ENCODE assay signal across 4 cellular contexts in genomic region chr2:110482697-110483096, GRCh38. TPM values are rescaled to one million over a fixed set of nuclear protein-coding genes. Genes with fewer than 3 reads are reported as not detected.
"Had no signal": no experiment of that assay in that cellular context is flagged by ENCODE, and none has a peak within 500 bp of the region (broad histone marks: within the 10 kb centered on the region; RNA-seq: fewer than 3 reads in every experiment).

No MANE protein-coding gene starts in this region.

RNA-seq across cellular contexts. Expression of gene LIMS4, which starts 10.1 kb away (rescaled TPM):
- total RNA-seq: GM23248, GM23338, H1, H4 had no signal
